In genomic region chr9:76419782-76420380, GRCh38 we compare ENCODE assay signal across 10 cellular contexts. TPM values are rescaled to one million over a fixed set of nuclear protein-coding genes. Genes with fewer than 3 reads are reported as not detected.
DNase-seq lines count a peak whose midpoint lies in the region; ATAC-seq, FAIRE-seq and TF ChIP-seq lines count a peak whose summit lies in the region.
"Had no signal": no experiment of that assay in that cellular context is flagged by ENCODE, and none has a peak within 500 bp of the region (broad histone marks: within the 10 kb centered on the region; RNA-seq: fewer than 3 reads in every experiment).

No MANE protein-coding gene starts in this region.

- no peak overlapping the region for H3K4me3 ChIP-seq in RWPE2 (ENCODE audit: severe bottlenecking)

- H3K36me3 Mint-ChIP-seq in activated CD4-positive, alpha-beta T cell treated with anti-CD3 and anti-CD28 coated beads, Interleukin-2, amount 10 ng/mL, durations not matched to agents 24 days and 14 days (ENCODE audit: low read depth) = peaks cover 1% of the 10 kb centered on the region

- peak; percentile 36 for DNase-seq in AG08396 (ENCODE audit: low spot score)
- no peak for DNase-seq in GM18507 (ENCODE audit: extremely low spot score, insufficient read length, low read depth)
- no peak for DNase-seq in RWPE2 (ENCODE audit: low spot score)
- peak; percentile 46 for DNase-seq in iPS-NIHi11 (ENCODE audit: low spot score)
- DNase-seq in G401 (ENCODE audit: low spot score) = no peak
- no peak for DNase-seq in SK-N-DZ (ENCODE audit: low spot score)
- DNase-seq in activated CD4-positive, alpha-beta T cell treated with anti-CD3 and anti-CD28 coated beads, Interleukin-2, amount 10 ng/mL, durations not matched to agents 24 days and 14 days = no peak
- DNase-seq: activated CD4-positive, alpha-beta T cell treated with anti-CD3 and anti-CD28 coated beads, Interleukin-2, amount 50 U/mL, for 4 hours had no signal

- no peak overlapping the region for H3K27ac Mint-ChIP-seq in activated CD4-positive, alpha-beta T cell treated with anti-CD3 and anti-CD28 coated beads, Interleukin-2, amount 10 ng/mL, durations not matched to agents 24 days and 14 days

- H3K27me3 Mint-ChIP-seq in activated CD4-positive, alpha-beta T cell treated with anti-CD3 and anti-CD28 coated beads, Interleukin-2, amount 10 ng/mL, durations not matched to agents 24 days and 14 days = no peaks in the 10 kb centered on the region

- intact Hi-C loops in activated CD4-positive, alpha-beta T cell treated with anti-CD3 and anti-CD28 coated beads, Interleukin-2, amount 10 ng/mL, durations not matched to agents 24 days and 14 days (cut with micrococcal nuclease) = no loop called here

- H3K9me3 Mint-ChIP-seq in activated CD4-positive, alpha-beta T cell treated with anti-CD3 and anti-CD28 coated beads, Interleukin-2, amount 10 ng/mL, durations not matched to agents 24 days and 14 days = peaks cover 4% of the 10 kb centered on the region

- no peak for ATAC-seq in RWPE2 (ENCODE audit: low read depth)
- ATAC-seq in GM21367 (IDR thresholded peaks at IDR 0.05; ENCODE audit: unreplicated experiment) = no peak

- H3K9me3 ChIP-seq in RWPE2 (ENCODE audit: severe bottlenecking) = no peaks in the 10 kb centered on the region

- no peak overlapping the region for H3K4me3 Mint-ChIP-seq in activated CD4-positive, alpha-beta T cell treated with anti-CD3 and anti-CD28 coated beads, Interleukin-2, amount 10 ng/mL, durations not matched to agents 24 days and 14 days

- FAIRE-seq in GM18507 (lab: Jason Lieb, UNC) = peak; percentile 71
- FAIRE-seq: islet of Langerhans had no signal

- TF ChIP-seq CTCF in RWPE2 (IDR thresholded peaks at IDR 0.05; ENCODE audit: poor library complexity, severe bottlenecking) = peak; percentile 49

- H3K27ac ChIP-seq in RWPE2 (ENCODE audit: poor library complexity, severe bottlenecking) = no peak overlapping the region

- no peaks in the 10 kb centered on the region for H3K36me3 ChIP-seq in RWPE2 (ENCODE audit: low read depth)

- in situ Hi-C loops in G401 (cut with HindIII; ENCODE audit: low sequenced_read_pairs) = no loop called here

- H3K27me3 ChIP-seq in RWPE2 (ENCODE audit: insufficient read depth, poor library complexity, severe bottlenecking) = no peaks in the 10 kb centered on the region

- H3K4me1 ChIP-seq in RWPE2 (ENCODE audit: insufficient read depth, poor library complexity, severe bottlenecking) = peaks cover 9% of the 10 kb centered on the region

- peaks cover 34% of the 10 kb centered on the region for H3K4me1 Mint-ChIP-seq in activated CD4-positive, alpha-beta T cell treated with anti-CD3 and anti-CD28 coated beads, Interleukin-2, amount 10 ng/mL, durations not matched to agents 24 days and 14 days

RNA-seq across cellular contexts. Expression of gene RFK, which starts 25.7 kb away (rescaled TPM):
- total RNA-seq in G401 (2014; rRNA removed; shearing (Covaris generic)) = 57.6 and 62.2 TPM in 2 replicates
- 56.4 and 57.5 TPM in 2 replicates for polyA plus RNA-seq in SK-N-DZ (2014; cell fraction: cytosol; rRNA removed)
- polyA plus RNA-seq in SK-N-DZ (2014; cell fraction: nucleus; rRNA removed) = 13.1 and 15.6 TPM in 2 replicates
- total RNA-seq in activated CD4-positive, alpha-beta T cell treated with anti-CD3 and anti-CD28 coated beads, Interleukin-2, amount 10 ng/mL, durations not matched to agents 24 days and 14 days = 16.6 and 17.9 TPM in 2 replicates

RNA-seq across cellular contexts. Expression of gene GCNT1, which starts 39.1 kb away (rescaled TPM):
- 0.43 and 1.5 TPM in 2 replicates for total RNA-seq in G401 (2014; rRNA removed; shearing (Covaris generic))
- polyA plus RNA-seq in SK-N-DZ (2014; cell fraction: cytosol; rRNA removed) = 0.12 and 0.23 TPM in 2 replicates
- polyA plus RNA-seq in SK-N-DZ (2014; cell fraction: nucleus; rRNA removed) = 0.22 and 0.25 TPM in 2 replicates
- total RNA-seq in activated CD4-positive, alpha-beta T cell treated with anti-CD3 and anti-CD28 coated beads, Interleukin-2, amount 10 ng/mL, durations not matched to agents 24 days and 14 days = 7.0 and 9.8 TPM in 2 replicates

Comparison
In these comparisons a context has a peak if more than half of its experiments do, and no peak if none do; other contexts are left out.
1. DNase-seq: peak in AG08396 (single experiment) and iPS-NIHi11 (single experiment); none in GM18507 (single experiment), RWPE2 (single experiment), G401 (single experiment), SK-N-DZ (single experiment) and activated CD4-positive, alpha-beta T cell treated with anti-CD3 and anti-CD28 coated beads, Interleukin-2, amount 10 ng/mL, durations not matched to agents 24 days and 14 days (single experiment).